Comparison of ENCODE assay signal across 26 cellular contexts in the genomic region with DNA sequence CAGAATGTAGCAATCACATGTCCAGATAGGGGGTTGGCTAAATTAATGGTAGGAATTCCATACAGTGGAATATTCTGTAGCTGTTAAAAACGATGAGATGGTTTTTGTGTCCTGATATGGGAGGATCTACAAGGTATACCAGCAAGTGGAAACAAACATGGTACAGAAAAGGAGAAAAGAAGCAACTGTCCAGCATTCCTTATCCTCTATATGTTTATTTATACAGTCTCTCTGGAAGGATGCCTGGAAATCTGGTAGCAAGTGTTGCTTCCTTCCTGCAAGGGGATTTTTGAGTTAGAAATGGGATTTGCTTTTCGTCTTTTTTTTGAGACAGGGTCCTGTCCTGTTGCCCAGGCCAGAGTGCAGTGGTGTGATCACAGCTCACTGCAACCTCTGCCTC. TPM values are rescaled to one million over a fixed set of nuclear protein-coding genes. Genes with fewer than 3 reads are reported as not detected.
DNase-seq lines count a peak whose midpoint lies in the region; ATAC-seq and TF ChIP-seq lines count a peak whose summit lies in the region.
"Had no signal": no experiment of that assay in that cellular context is flagged by ENCODE, and none has a peak within 500 bp of the region (broad histone marks: within the 10 kb centered on the region; RNA-seq: fewer than 3 reads in every experiment).

No MANE protein-coding gene starts in this region.

- POLR2A ChIA-PET in AG04450 (lab: Yijun Ruan, JAX): interaction anchor here (1.0 kb wide), 1 partner anchor 14 kb away, joined by 3 read pairs; no protein-coding TSS in a partner anchor
- POLR2A ChIA-PET in naive thymus-derived CD4-positive, alpha-beta T cell (lab: Charles Lee): no interaction called here

- peak; percentile 78 for DNase-seq in AG04450 (ENCODE audit: low read depth, low spot score)
- DNase-seq in HCEC 1CT: peak; percentile 62
- DNase-seq in astrocyte of the cerebellum (ENCODE audit: low read depth): peak; percentile 57
- peak; percentile 75 for DNase-seq in fibroblast of the aortic adventitia (ENCODE audit: low read depth)
- no peak for DNase-seq in NCI-H1694 treated with DMSO at 0.1 percent for 48 hours (lab: John Stamatoyannopoulos, UW)
- no peak for DNase-seq in 8988T
- DNase-seq in naive thymus-derived CD4-positive, alpha-beta T cell: no peak
- DNase-seq in activated gamma-delta T cell (lab: John Stamatoyannopoulos, UW): no peak
- DNase-seq: activated CD4-positive, alpha-beta T cell treated with anti-CD3 and anti-CD28 coated beads for 36 hours; activated naive CD4-positive, alpha-beta T cell treated with anti-CD3 and anti-CD28 coated beads, Interleukin-2, amount 50 U/mL, for 16 hours; activated T-cell treated with anti-CD3 and anti-CD28 coated beads, Interleukin-2, amount 50 U/mL, for 72 hours; heart right ventricle; MM.1S; NCI-H146; NCI-H82; SHP77; stimulated activated CD4-positive, alpha-beta T cell treated with anti-CD3 and anti-CD28 coated beads, Interleukin-15, amount 100 ng/mL, for 24 hours; stomach; T-cell; transverse colon had no signal

- in situ Hi-C loops in astrocyte of the cerebellum (cut with HindIII; ENCODE audit: low sequenced_read_pairs): no loop called here

- no peak overlapping the region for H3K4me3 Mint-ChIP-seq in naive thymus-derived CD4-positive, alpha-beta T cell
- H3K4me3 Mint-ChIP-seq: activated CD4-positive, alpha-beta T cell treated with anti-CD3 and anti-CD28 coated beads for 36 hours; activated T-cell treated with anti-CD3 and anti-CD28 coated beads, Interleukin-2, amount 50 U/mL, for 72 hours; CD14-positive monocyte; T-cell had no signal

- no peaks in the 10 kb centered on the region for H3K4me1 ChIP-seq in naive thymus-derived CD4-positive, alpha-beta T cell (ENCODE audit: control insufficient read depth in 2 of 2, insufficient read depth in 2 of 2, low read length in 2 of 2)
- H3K4me1 ChIP-seq: heart right ventricle, left lung, transverse colon had no signal

- no peaks in the 10 kb centered on the region; the same call in 1 of the 2 replicates for H3K9me3 ChIP-seq in AG04450 (ENCODE audit: control insufficient read depth, insufficient read depth, low read length)
- H3K9me3 ChIP-seq in naive thymus-derived CD4-positive, alpha-beta T cell (ENCODE audit: control insufficient read depth in 2 of 3, low read length in 3 of 3): no peaks in the 10 kb centered on the region
- H3K9me3 ChIP-seq: body of pancreas, heart right ventricle, left lung, stomach, transverse colon had no signal

- peaks cover 0 to 26% (median 11%) of the 10 kb centered on the region in 5 donors for H3K36me3 Mint-ChIP-seq in naive thymus-derived CD4-positive, alpha-beta T cell

- CTCF ChIA-PET in AG04450 (lab: Charles Lee): interaction anchor here (0.9 to 1.4 kb wide), 4 partner anchors 9 to 129 kb away, joined by 3 to 4 read pairs (median 3); no protein-coding TSS in a partner anchor
- CTCF ChIA-PET in naive thymus-derived CD4-positive, alpha-beta T cell (lab: Charles Lee): no interaction called here

- H3K27ac ChIP-seq in AG04450 (ENCODE audit: low read depth, low read length): peak overlapping the region; percentile 62
- H3K27ac ChIP-seq in naive thymus-derived CD4-positive, alpha-beta T cell (ENCODE audit: low read depth, low read length): no peak overlapping the region
- H3K27ac ChIP-seq: body of pancreas, heart right ventricle, left lung, stomach, transverse colon had no signal

- no peaks in the 10 kb centered on the region for H3K27me3 Mint-ChIP-seq in naive thymus-derived CD4-positive, alpha-beta T cell
- H3K27me3 Mint-ChIP-seq: activated CD4-positive, alpha-beta T cell treated with anti-CD3 and anti-CD28 coated beads for 36 hours; T-cell had no signal

- H3K27ac Mint-ChIP-seq in naive thymus-derived CD4-positive, alpha-beta T cell: no peak overlapping the region
- H3K27ac Mint-ChIP-seq: activated CD4-positive, alpha-beta T cell treated with anti-CD3 and anti-CD28 coated beads for 36 hours; activated T-cell treated with anti-CD3 and anti-CD28 coated beads, Interleukin-2, amount 50 U/mL, for 72 hours; CD14-positive monocyte had no signal

- no peaks in the 10 kb centered on the region for H3K9me3 Mint-ChIP-seq in naive thymus-derived CD4-positive, alpha-beta T cell
- H3K9me3 Mint-ChIP-seq: activated T-cell treated with anti-CD3 and anti-CD28 coated beads, Interleukin-2, amount 50 U/mL, for 72 hours; CD14-positive monocyte; T-cell had no signal

- no peak for ATAC-seq in naive thymus-derived CD4-positive, alpha-beta T cell
- ATAC-seq: activated CD4-positive, alpha-beta T cell treated with anti-CD3 and anti-CD28 coated beads for 36 hours; activated T-cell treated with anti-CD3 and anti-CD28 coated beads, Interleukin-2, amount 50 U/mL, for 72 hours; body of pancreas; heart right ventricle; left lung; sciatic nerve; T-cell had no signal

- no peak overlapping the region for H3K4me3 ChIP-seq in AG04450 (ENCODE audit: low read depth, low read length)
- H3K4me3 ChIP-seq in astrocyte of the cerebellum (ENCODE audit: low read depth, low read length): no peak overlapping the region
- H3K4me3 ChIP-seq in fibroblast of the aortic adventitia (ENCODE audit: low read depth, low read length): no peak overlapping the region
- no peak overlapping the region for H3K4me3 ChIP-seq in naive thymus-derived CD4-positive, alpha-beta T cell (ENCODE audit: low read length)
- H3K4me3 ChIP-seq: body of pancreas, heart right ventricle, left lung, stomach, transverse colon had no signal

- intact Hi-C loops in naive thymus-derived CD4-positive, alpha-beta T cell (cut with micrococcal nuclease): no loop called here

- H3K36me3 ChIP-seq in naive thymus-derived CD4-positive, alpha-beta T cell (ENCODE audit: control insufficient read depth in 2 of 3, insufficient read depth in 3 of 3, low read length in 3 of 3): peaks cover 0 to 16% (median 0%) of the 10 kb centered on the region in 3 experiments

- H3K27me3 ChIP-seq in AG04450 (ENCODE audit: control insufficient read depth, insufficient read depth, low read length): no peaks in the 10 kb centered on the region
- H3K27me3 ChIP-seq in naive thymus-derived CD4-positive, alpha-beta T cell (ENCODE audit: control insufficient read depth in 2 of 2, insufficient read depth in 2 of 2, low read length in 2 of 2): no peaks in the 10 kb centered on the region
- H3K27me3 ChIP-seq: body of pancreas, heart right ventricle, left lung, stomach, transverse colon had no signal

- no peak for TF ChIP-seq CTCF in AG04450 (IDR thresholded peaks at IDR 0.05; ENCODE audit: low read depth, low read length)
- TF ChIP-seq CTCF in astrocyte of the cerebellum (IDR thresholded peaks at IDR 0.05; ENCODE audit: low read depth, low read length, missing control alignments): no peak
- no peak for TF ChIP-seq CTCF in fibroblast of the aortic adventitia (IDR thresholded peaks at IDR 0.05; ENCODE audit: insufficient read depth, low read length)

- no peaks in the 10 kb centered on the region for H3K4me1 Mint-ChIP-seq in naive thymus-derived CD4-positive, alpha-beta T cell
- H3K4me1 Mint-ChIP-seq: activated CD4-positive, alpha-beta T cell treated with anti-CD3 and anti-CD28 coated beads for 36 hours; CD14-positive monocyte; T-cell had no signal

RNA-seq across cellular contexts. Expression of a gene that starts 19.3 kb away (rescaled TPM):
- 3.5 and 4.4 TPM in 2 replicates for polyA plus RNA-seq in AG04450 (2011; rRNA removed)
- 3.6 and 4.8 TPM in 2 replicates for polyA minus RNA-seq in AG04450 (2011; rRNA and poly(A)+ RNA removed)
- 2.1 and 5.7 TPM in 2 replicates for total RNA-seq in fibroblast of the aortic adventitia (ENCODE audit: low replicate concordance)
- 10 to 100 TPM in 1 of 5 experiments, 1 to 10 TPM in 4; 3.5 to 24.9 (median 5.6) TPM for total RNA-seq in naive thymus-derived CD4-positive, alpha-beta T cell
- 1 to 10 TPM; 2.9 to 7.6 TPM for polyA plus RNA-seq in naive thymus-derived CD4-positive, alpha-beta T cell
- total RNA-seq: G401 had no signal
- polyA plus RNA-seq: neural cell had no signal

Comparison
In these comparisons a context has a peak if more than half of its experiments do, and no peak if none do; other contexts are left out.
1. DNase-seq: peak in AG04450 (single experiment), HCEC 1CT (single experiment), astrocyte of the cerebellum (single experiment) and fibroblast of the aortic adventitia (single experiment); none in NCI-H1694 treated with DMSO at 0.1 percent for 48 hours (single experiment), 8988T (single experiment), naive thymus-derived CD4-positive, alpha-beta T cell (0 of 9) and activated gamma-delta T cell (single experiment).